ENCODE assay signal across 8 cellular contexts in genomic region chr17:1485748-1486376, GRCh38. TPM values are rescaled to one million over a fixed set of nuclear protein-coding genes. Genes with fewer than 3 reads are reported as not detected.
DNase-seq lines count a peak whose midpoint lies in the region; ATAC-seq, FAIRE-seq and TF ChIP-seq lines count a peak whose summit lies in the region.

No MANE protein-coding gene starts in this region.

- intact Hi-C loops in activated T-helper 1 cell treated with anti-CD3 and anti-CD28 coated beads, Interleukin-12 subunit alpha, Interleukin-12 subunit beta, Interleukin-2, Interleukin-4 antibody, amounts not matched to agents 30 ng/mL and 10 ng/mL and 1 ng/mL, durations not matched to agents 14 hours and 24 hours and 36 hours (cut with micrococcal nuclease) = loop anchor here (5.0 kb wide), 2 partner anchors 119 to 161 kb away; partner anchors contain the start of genes RILP and SCARF1

- no peak overlapping the region for H3K27ac Mint-ChIP-seq in activated T-helper 1 cell treated with anti-CD3 and anti-CD28 coated beads, Interleukin-12 subunit alpha, Interleukin-12 subunit beta, Interleukin-2, Interleukin-4 antibody, amounts not matched to agents 30 ng/mL and 10 ng/mL and 1 ng/mL, durations not matched to agents 14 hours and 24 hours and 36 hours
- H3K27ac Mint-ChIP-seq in neural progenitor cell = no peak overlapping the region

- TF ChIP-seq CTCF in fibroblast of mammary gland (conservative IDR thresholded peaks at IDR 0.05; ENCODE audit: control insufficient read depth, insufficient read depth, low read depth, low read length) (no peak), neural progenitor cell (IDR thresholded peaks at IDR 0.05) (no peak)

- peak; percentile 60 for DNase-seq in ACHN
- peak; percentile 2 for DNase-seq in NCI-H774 (lab: John Stamatoyannopoulos, UW)
- peak; percentile 52 for DNase-seq in activated T-helper 1 cell treated with anti-CD3 and anti-CD28 coated beads, Interleukin-12 subunit alpha, Interleukin-12 subunit beta, Interleukin-2, Interleukin-4 antibody, amounts not matched to agents 30 ng/mL and 10 ng/mL and 1 ng/mL, durations not matched to agents 14 hours and 24 hours and 36 hours (ENCODE audit: low spot score)
- peak; percentile 50 for DNase-seq in fibroblast of mammary gland (ENCODE audit: low read depth)
- DNase-seq in neural progenitor cell (ENCODE audit: low spot score) = peak; percentile 41
- DNase-seq in urothelium cell line (ENCODE audit: low spot score) = peak; percentile 54
- DNase-seq in NCI-H1417 (lab: John Stamatoyannopoulos, UW) = no peak

- peaks cover 15% of the 10 kb centered on the region for H3K4me1 ChIP-seq in neural progenitor cell

- in situ Hi-C loops in ACHN (cut with HindIII; ENCODE audit: low pct_ligation_motif_present, low pct_unique_long_range_greater_than_20kb, low sequenced_read_pairs) = no loop called here

- H4K20me1 ChIP-seq in neural progenitor cell (ENCODE audit: low read depth) = peaks cover 31% of the 10 kb centered on the region

- peak; percentile 33 for ATAC-seq in GM19351 (IDR thresholded peaks at IDR 0.05; ENCODE audit: unreplicated experiment)

- no peak for FAIRE-seq in urothelium cell line (lab: Jason Lieb, UNC)

- H3K27me3 Mint-ChIP-seq in activated T-helper 1 cell treated with anti-CD3 and anti-CD28 coated beads, Interleukin-12 subunit alpha, Interleukin-12 subunit beta, Interleukin-2, Interleukin-4 antibody, amounts not matched to agents 30 ng/mL and 10 ng/mL and 1 ng/mL, durations not matched to agents 14 hours and 24 hours and 36 hours (ENCODE audit: insufficient read depth) = peaks cover 3% of the 10 kb centered on the region
- H3K27me3 Mint-ChIP-seq in neural progenitor cell (ENCODE audit: insufficient read depth, low read depth) = peaks cover 4% of the 10 kb centered on the region

- H3K9me3 Mint-ChIP-seq in activated T-helper 1 cell treated with anti-CD3 and anti-CD28 coated beads, Interleukin-12 subunit alpha, Interleukin-12 subunit beta, Interleukin-2, Interleukin-4 antibody, amounts not matched to agents 30 ng/mL and 10 ng/mL and 1 ng/mL, durations not matched to agents 14 hours and 24 hours and 36 hours = no peaks in the 10 kb centered on the region
- H3K9me3 Mint-ChIP-seq in neural progenitor cell = no peaks in the 10 kb centered on the region

- peak overlapping the region; percentile 62 for H3K4me3 ChIP-seq in fibroblast of mammary gland (ENCODE audit: control insufficient read depth, low read depth, low read length)
- H3K4me3 ChIP-seq in neural progenitor cell = peak overlapping the region; percentile 82

- peaks cover 13% of the 10 kb centered on the region for H3K79me2 ChIP-seq in neural progenitor cell (ENCODE audit: low read depth)

- peaks cover 30% of the 10 kb centered on the region for H3K27me3 ChIP-seq in neural progenitor cell

- no peak overlapping the region for H3K27ac ChIP-seq in neural progenitor cell

- H3K4me3 Mint-ChIP-seq in activated T-helper 1 cell treated with anti-CD3 and anti-CD28 coated beads, Interleukin-12 subunit alpha, Interleukin-12 subunit beta, Interleukin-2, Interleukin-4 antibody, amounts not matched to agents 30 ng/mL and 10 ng/mL and 1 ng/mL, durations not matched to agents 14 hours and 24 hours and 36 hours = no peak overlapping the region
- H3K4me3 Mint-ChIP-seq in neural progenitor cell = peak overlapping the region; percentile 81

- no peaks in the 10 kb centered on the region for H3K9me3 ChIP-seq in neural progenitor cell (ENCODE audit: low read depth)

- peaks cover 58% of the 10 kb centered on the region for H3F3A ChIP-seq in neural progenitor cell (ENCODE audit: low read depth)

- H2AFZ ChIP-seq in neural progenitor cell (replicated peaks) = no peak overlapping the region

- peaks cover 18% of the 10 kb centered on the region for H3K4me1 Mint-ChIP-seq in activated T-helper 1 cell treated with anti-CD3 and anti-CD28 coated beads, Interleukin-12 subunit alpha, Interleukin-12 subunit beta, Interleukin-2, Interleukin-4 antibody, amounts not matched to agents 30 ng/mL and 10 ng/mL and 1 ng/mL, durations not matched to agents 14 hours and 24 hours and 36 hours (ENCODE audit: low read depth)
- peaks cover 34% of the 10 kb centered on the region for H3K4me1 Mint-ChIP-seq in neural progenitor cell

- H3K9ac ChIP-seq in neural progenitor cell = no peak overlapping the region

- H3K36me3 Mint-ChIP-seq in activated T-helper 1 cell treated with anti-CD3 and anti-CD28 coated beads, Interleukin-12 subunit alpha, Interleukin-12 subunit beta, Interleukin-2, Interleukin-4 antibody, amounts not matched to agents 30 ng/mL and 10 ng/mL and 1 ng/mL, durations not matched to agents 14 hours and 24 hours and 36 hours (ENCODE audit: low read depth) = peaks cover 17% of the 10 kb centered on the region
- H3K36me3 Mint-ChIP-seq in neural progenitor cell = peaks cover 11% of the 10 kb centered on the region

- H3K4me2 ChIP-seq in neural progenitor cell = peak overlapping the region; percentile 87

- H3K36me3 ChIP-seq in neural progenitor cell = no peaks in the 10 kb centered on the region

RNA-seq across cellular contexts. Expression of gene MYO1C, which starts 6.6 kb away (rescaled TPM):
- total RNA-seq in activated T-helper 1 cell treated with anti-CD3 and anti-CD28 coated beads, Interleukin-12 subunit alpha, Interleukin-12 subunit beta, Interleukin-2, Interleukin-4 antibody, amounts not matched to agents 30 ng/mL and 10 ng/mL and 1 ng/mL, durations not matched to agents 14 hours and 24 hours and 36 hours = 31.1 and 44.0 TPM in 2 replicates
- 28.7 and 40.6 TPM in 2 replicates for total RNA-seq in neural progenitor cell (ENCODE audit: low replicate concordance)

RNA-seq across cellular contexts. Expression of gene CRK, which starts 29.8 kb away (rescaled TPM):
- 19.8 and 24.2 TPM in 2 replicates for total RNA-seq in activated T-helper 1 cell treated with anti-CD3 and anti-CD28 coated beads, Interleukin-12 subunit alpha, Interleukin-12 subunit beta, Interleukin-2, Interleukin-4 antibody, amounts not matched to agents 30 ng/mL and 10 ng/mL and 1 ng/mL, durations not matched to agents 14 hours and 24 hours and 36 hours
- total RNA-seq in neural progenitor cell (ENCODE audit: low replicate concordance) = 52.2 and 59.6 TPM in 2 replicates

RNA-seq across cellular contexts. Expression of gene INPP5K, which starts 30.6 kb away (rescaled TPM):
- 23.9 and 24.7 TPM in 2 replicates for total RNA-seq in activated T-helper 1 cell treated with anti-CD3 and anti-CD28 coated beads, Interleukin-12 subunit alpha, Interleukin-12 subunit beta, Interleukin-2, Interleukin-4 antibody, amounts not matched to agents 30 ng/mL and 10 ng/mL and 1 ng/mL, durations not matched to agents 14 hours and 24 hours and 36 hours
- total RNA-seq in neural progenitor cell (ENCODE audit: low replicate concordance) = 11.7 and 20.9 TPM in 2 replicates

Comparison
In these comparisons a context has a peak if more than half of its experiments do, and no peak if none do; other contexts are left out.
1. DNase-seq: peak in ACHN (single experiment), NCI-H774 (single experiment), activated T-helper 1 cell treated with anti-CD3 and anti-CD28 coated beads, Interleukin-12 subunit alpha, Interleukin-12 subunit beta, Interleukin-2, Interleukin-4 antibody, amounts not matched to agents 30 ng/mL and 10 ng/mL and 1 ng/mL, durations not matched to agents 14 hours and 24 hours and 36 hours (single experiment), fibroblast of mammary gland (single experiment), neural progenitor cell (single experiment) and urothelium cell line (single experiment); none in NCI-H1417 (0 of 3).